In genomic region chr2:12428324-12428723, GRCh38 we compare ENCODE assay signal across 1 cellular context.
TF ChIP-seq lines count a peak whose summit lies in the region.

No MANE protein-coding gene starts in this region.

TF ChIP-seq in IMR-90, 13 proteins besides CTCF, POLR2A, EP300 and RAD21 (continued from another document):
- TF ChIP-seq CHD1 (IDR thresholded peaks at IDR 0.05; ENCODE audit: low read depth, low read length) (no peak), MAZ (IDR thresholded peaks at IDR 0.05; ENCODE audit: borderline replicate concordance, low read depth, low read length) (peak; percentile 73; the same call in 1 of the 2 replicates)
